In genomic region chr6:79657238-79657637, GRCh38 we compare ENCODE assay signal across 21 cellular contexts.
"Had no signal": no experiment of that assay in that cellular context is flagged by ENCODE, and none has a peak within 500 bp of the region (broad histone marks: within the 10 kb centered on the region; RNA-seq: fewer than 3 reads in every experiment).

No MANE protein-coding gene starts in this region.

- H3K4me1 ChIP-seq: gastrocnemius medialis, heart right ventricle, psoas muscle, right lobe of liver, testis, upper lobe of right lung, vagina had no signal

- ATAC-seq: gastrocnemius medialis; heart right ventricle; psoas muscle; right lobe of liver; stimulated activated effector memory CD8-positive, alpha-beta T cell treated with anti-CD3 and anti-CD28 coated beads, Interleukin-12 subunit alpha, Interleukin-12 subunit beta, amount 100 ng/mL, for 72 hours; upper lobe of right lung had no signal

- H3K36me3 ChIP-seq: esophagus muscularis mucosa, gastrocnemius medialis, heart right ventricle, neutrophil, right lobe of liver, tibial nerve, upper lobe of right lung, vagina had no signal

- DNase-seq: dorsolateral prefrontal cortex; effector CD8-positive, alpha-beta T cell; gastrocnemius medialis; heart right ventricle; hypothalamus; kidney glomerular epithelial cell; mesendoderm; naive B cell; psoas muscle; retina; right lobe of liver; stimulated activated CD4-positive, alpha-beta T cell treated with anti-CD3 and anti-CD28 coated beads, Interleukin-4, amount 100 ng/mL, for 1 hour; stimulated activated CD8-positive, alpha-beta memory T cell treated with anti-CD3 and anti-CD28 coated beads, Interleukin-4, amount 100 ng/mL, for 48 hours; testis; upper lobe of right lung had no signal

- H3K9me3 Mint-ChIP-seq: stimulated activated naive CD8-positive, alpha-beta T cell treated with anti-CD3 and anti-CD28 coated beads, Interleukin-15, Interleukin-2, amounts not matched to agents 100 ng/mL and 50 ng/mL, for 24 hours had no signal

- H3K4me1 Mint-ChIP-seq: naive B cell had no signal

- H3K27me3 ChIP-seq: dorsolateral prefrontal cortex, esophagus muscularis mucosa, gastrocnemius medialis, heart right ventricle, neutrophil, right lobe of liver, testis, tibial nerve, upper lobe of right lung, vagina had no signal

- H3K27ac Mint-ChIP-seq: stimulated activated effector memory CD8-positive, alpha-beta T cell treated with anti-CD3 and anti-CD28 coated beads, Interleukin-12 subunit alpha, Interleukin-12 subunit beta, amount 100 ng/mL, for 72 hours; stimulated activated naive CD8-positive, alpha-beta T cell treated with anti-CD3 and anti-CD28 coated beads, Interleukin-15, Interleukin-2, amounts not matched to agents 100 ng/mL and 50 ng/mL, for 24 hours had no signal

- H3K9me3 ChIP-seq: esophagus muscularis mucosa, gastrocnemius medialis, neutrophil, psoas muscle, right lobe of liver, testis, upper lobe of right lung, vagina had no signal

- H3K27me3 Mint-ChIP-seq: stimulated activated naive CD8-positive, alpha-beta T cell treated with anti-CD3 and anti-CD28 coated beads, Interleukin-15, Interleukin-2, amounts not matched to agents 100 ng/mL and 50 ng/mL, for 24 hours had no signal

- H3K4me3 Mint-ChIP-seq: naive B cell; stimulated activated effector memory CD8-positive, alpha-beta T cell treated with anti-CD3 and anti-CD28 coated beads, Interleukin-12 subunit alpha, Interleukin-12 subunit beta, amount 100 ng/mL, for 72 hours; stimulated activated naive CD8-positive, alpha-beta T cell treated with anti-CD3 and anti-CD28 coated beads, Interleukin-15, Interleukin-2, amounts not matched to agents 100 ng/mL and 50 ng/mL, for 24 hours had no signal

- H3K36me3 Mint-ChIP-seq: naive B cell; stimulated activated effector memory CD8-positive, alpha-beta T cell treated with anti-CD3 and anti-CD28 coated beads, Interleukin-12 subunit alpha, Interleukin-12 subunit beta, amount 100 ng/mL, for 72 hours had no signal

- H3K27ac ChIP-seq: dorsolateral prefrontal cortex, esophagus muscularis mucosa, gastrocnemius medialis, heart right ventricle, neutrophil, psoas muscle, right lobe of liver, testis, tibial nerve, upper lobe of right lung, vagina had no signal

- H3K4me3 ChIP-seq: dorsolateral prefrontal cortex, esophagus muscularis mucosa, gastrocnemius medialis, heart right ventricle, psoas muscle, right lobe of liver, testis, tibial nerve, upper lobe of right lung, vagina had no signal
